ENCODE assay signal across 15 cellular contexts in the genomic region with DNA sequence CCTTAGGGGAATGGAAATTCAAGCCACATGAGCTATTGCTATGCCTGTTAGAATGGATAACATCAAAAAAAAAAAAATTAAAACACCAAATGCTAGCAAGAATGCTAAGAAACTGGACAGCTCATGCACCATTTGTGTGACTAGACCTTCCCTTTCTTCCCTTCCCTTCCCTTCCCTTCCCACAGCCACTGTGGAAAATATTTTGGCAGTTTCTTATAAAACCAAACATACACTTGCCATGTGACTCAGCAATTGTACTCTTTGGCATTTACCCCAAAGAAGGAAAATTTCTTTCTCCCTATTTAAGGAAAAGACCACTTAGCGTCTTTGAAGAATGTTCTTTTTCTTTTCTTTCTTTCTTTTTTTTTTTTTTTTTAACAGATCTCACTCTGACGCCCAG. TPM values are rescaled to one million over a fixed set of nuclear protein-coding genes. Genes with fewer than 3 reads are reported as not detected.
DNase-seq lines count a peak whose midpoint lies in the region; ATAC-seq and TF ChIP-seq lines count a peak whose summit lies in the region.
"Had no signal": no experiment of that assay in that cellular context is flagged by ENCODE, and none has a peak within 500 bp of the region (broad histone marks: within the 10 kb centered on the region; RNA-seq: fewer than 3 reads in every experiment).

No MANE protein-coding gene starts in this region.

- no peaks in the 10 kb centered on the region for H3K79me2 ChIP-seq in fibroblast of lung (ENCODE audit: control insufficient read depth, insufficient read depth, low read length)

- intact Hi-C loops in sciatic nerve (cut with DNase I): no loop called here

- H3K27ac ChIP-seq in fibroblast of lung (ENCODE audit: insufficient read depth, low read length): no peak overlapping the region

- no peak overlapping the region for H3K4me3 ChIP-seq in astrocyte of the cerebellum (ENCODE audit: low read depth, low read length)
- no peak overlapping the region for H3K4me3 ChIP-seq in fibroblast of lung (replicated peaks in 1 of 4; ENCODE audit: control extremely low read depth in 1 of 4, insufficient read depth in 1 of 4, low read depth in 3 of 4, low read length in 4 of 4)
- H3K4me3 ChIP-seq: K562 had no signal

- no peaks in the 10 kb centered on the region for H3K27me3 ChIP-seq in fibroblast of lung (ENCODE audit: control insufficient read depth, insufficient read depth, low read length)

- no peaks in the 10 kb centered on the region for H3K4me1 ChIP-seq in fibroblast of lung (ENCODE audit: control insufficient read depth, extremely low read depth, insufficient read depth, low read length)

- no peaks in the 10 kb centered on the region for H3K9me3 ChIP-seq in fibroblast of lung (ENCODE audit: control insufficient read depth, insufficient read depth, low read depth, low read length)

- H3K36me3 ChIP-seq in fibroblast of lung (ENCODE audit: control insufficient read depth, insufficient read depth, low read length): no peaks in the 10 kb centered on the region

- H3K4me2 ChIP-seq in fibroblast of lung (ENCODE audit: extremely low read depth, insufficient read depth, low read length): no peak overlapping the region

- TF ChIP-seq CTCF in astrocyte of the cerebellum (IDR thresholded peaks at IDR 0.05; ENCODE audit: low read depth, low read length, missing control alignments) (no peak), fibroblast of lung (conservative IDR thresholded peaks at IDR 0.05 in 1 of 2, IDR thresholded peaks at IDR 0.05 in 1 of 2; ENCODE audit: low read depth in 1 of 2, low read length in 2 of 2) (no peak)

- no peak overlapping the region for H2AFZ ChIP-seq in fibroblast of lung (ENCODE audit: low read length)

- in situ Hi-C loops in astrocyte of the cerebellum (cut with HindIII; ENCODE audit: low sequenced_read_pairs): no loop called here

- H4K20me1 ChIP-seq in fibroblast of lung (ENCODE audit: control insufficient read depth, extremely low read depth, insufficient read depth, low read length): no peaks in the 10 kb centered on the region

- DNase-seq in EH (ENCODE audit: low read depth) (peak; percentile 75), astrocyte of the cerebellum (ENCODE audit: low read depth) (peak; percentile 8), fibroblast of lung (ENCODE audit: low read depth in 2 of 2) (peak; percentile 4 to 6), stromal cell of bone marrow (ENCODE audit: low read depth) (peak; percentile 11), sciatic nerve (ENCODE audit: low spot score) (no peak), NCI-H82 (lab: John Stamatoyannopoulos, UW) (no peak), MV-4-11 (lab: John Stamatoyannopoulos, UW) (no peak)
- DNase-seq: ACHN; AML-193; CD4-positive, alpha-beta memory T cell; DMS153; DMS79; GF-D8; H9 had no signal

- no peak overlapping the region for H3K9ac ChIP-seq in fibroblast of lung (ENCODE audit: insufficient read depth, low read length)

- no peak for ATAC-seq in sciatic nerve
- ATAC-seq: K562 had no signal

RNA-seq across cellular contexts. Expression of gene FKBP4, which starts 49.1 kb away (rescaled TPM):
- total RNA-seq in fibroblast of lung (41.3 and 42.6 TPM in 2 replicates), sciatic nerve (63.9 TPM)
- 23.0 and 32.7 TPM in 2 replicates for polyA plus RNA-seq in fibroblast of lung
- polyA plus RNA-seq in fibroblast of lung (2012): 27.0 and 37.9 TPM in 2 replicates
- polyA minus RNA-seq in fibroblast of lung (ENCODE audit: low replicate concordance): 21.9 and 27.5 TPM in 2 replicates

Comparison
In these comparisons a context has a peak if more than half of its experiments do, and no peak if none do; other contexts are left out.
1. DNase-seq: peak in EH (single experiment), astrocyte of the cerebellum (single experiment), fibroblast of lung (2 of 2) and stromal cell of bone marrow (single experiment); none in sciatic nerve (single experiment), NCI-H82 (single experiment) and MV-4-11 (single experiment).